Comparison of ENCODE assay signal across 8 cellular contexts in the genomic region with DNA sequence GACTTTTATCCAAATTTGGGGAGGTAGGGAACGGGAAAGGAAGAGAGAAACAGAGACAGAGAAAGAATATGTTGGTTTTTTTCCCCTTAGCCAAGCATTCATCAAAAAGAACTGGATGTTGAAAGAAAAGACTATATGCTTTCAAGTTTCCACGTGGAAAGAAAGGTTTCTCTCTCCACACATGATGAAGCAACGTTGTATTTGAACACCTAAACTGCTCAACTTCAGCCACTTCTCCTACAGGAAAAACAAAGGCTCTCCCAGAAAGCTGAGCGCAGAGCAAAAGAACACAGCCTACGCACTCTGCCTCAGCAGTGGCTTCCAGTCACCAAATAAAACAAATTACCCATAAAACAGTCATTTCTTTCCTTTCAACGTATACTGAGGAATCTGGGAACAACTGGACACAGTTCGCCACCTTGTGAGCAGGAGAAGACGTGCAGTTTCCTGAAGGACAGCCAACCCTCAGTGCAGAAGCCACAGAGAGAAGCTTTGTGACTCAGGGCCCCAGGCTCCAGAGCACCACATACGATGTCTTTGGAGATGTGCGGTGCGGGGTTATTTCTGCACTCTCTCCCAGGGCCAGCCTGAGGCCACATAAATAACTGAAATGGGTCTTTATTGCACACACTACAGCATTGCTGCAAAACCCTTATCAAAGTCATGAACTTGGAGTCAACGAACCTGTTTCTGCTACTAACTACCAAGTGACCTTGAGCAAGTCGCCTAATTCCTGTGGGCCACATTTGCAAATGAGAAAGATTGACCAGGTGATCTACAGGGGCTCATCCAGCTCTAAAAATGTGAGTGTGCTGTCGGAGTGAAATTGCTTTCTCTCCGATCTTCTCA. TPM values are rescaled to one million over a fixed set of nuclear protein-coding genes. Genes with fewer than 3 reads are reported as not detected.
A peak's percentile ranks its signal among the peaks of the same experiment; 100 is the strongest.
DNase-seq lines count a peak whose midpoint lies in the region; ATAC-seq, FAIRE-seq and TF ChIP-seq lines count a peak whose summit lies in the region.

No MANE protein-coding gene starts in this region.

- no peaks in the 10 kb centered on the region for H3K36me3 ChIP-seq in endothelial cell of umbilical vein (ENCODE audit: control insufficient read depth in 2 of 2, extremely low read depth in 1 of 2, insufficient read depth in 2 of 2, low read length in 2 of 2)

- CTCF ChIA-PET in endothelial cell of umbilical vein (lab: Charles Lee), result interaction anchor here (0.6 to 1.7 kb wide), 21 partner anchors 8 to 380 kb away, joined by 3 to 15 read pairs (median 4); no protein-coding TSS in a partner anchor

- no peaks in the 10 kb centered on the region for H3K79me2 ChIP-seq in endothelial cell of umbilical vein (ENCODE audit: control insufficient read depth, insufficient read depth, low read length)

- no TSS peak for BruUV-seq in endothelial cell of umbilical vein (replicated peaks; lab: Mats Ljungman, UMichigan)

- no peak overlapping the region for H3K27ac ChIP-seq in endothelial cell of umbilical vein (ENCODE audit: insufficient read depth, low read depth, low read length)

- no peak overlapping the region for H3K4me2 ChIP-seq in endothelial cell of umbilical vein (ENCODE audit: insufficient read depth, low read length)

- no peak overlapping the region for H3K9ac ChIP-seq in endothelial cell of umbilical vein (replicated peaks; ENCODE audit: extremely low read depth, insufficient read depth, low read length)

- intact Hi-C loops in endothelial cell of umbilical vein (cut with micrococcal nuclease), result loop anchor here (1.0 to 10.0 kb wide), 5 partner anchors 71 to 379 kb away; a partner anchor contains a TSS

- no peaks in the 10 kb centered on the region for H4K20me1 ChIP-seq in endothelial cell of umbilical vein (replicated peaks; ENCODE audit: control insufficient read depth, extremely low read depth, insufficient read depth, low read length)

- no peaks in the 10 kb centered on the region for H3K9me1 ChIP-seq in endothelial cell of umbilical vein (replicated peaks; ENCODE audit: control insufficient read depth, extremely low read depth, insufficient read depth, low read length)

- H3K4me1 ChIP-seq in endothelial cell of umbilical vein (ENCODE audit: control insufficient read depth, extremely low read depth, insufficient read depth, low read length), result no peaks in the 10 kb centered on the region

- dilution Hi-C loops in endothelial cell of umbilical vein (cut with MboI; ENCODE audit: extremely low pct_ligation_motif_present, low sequenced_read_pairs), result no loop called here

- no peak for TF ChIP-seq POLR2A in endothelial cell of umbilical vein (IDR thresholded peaks at IDR 0.05; ENCODE audit: low read depth, low read length)

- DNase-seq in activated CD8-positive, alpha-beta memory T cell treated with anti-CD3 and anti-CD28 coated beads, Interleukin-2, amount 50 U/mL, for 48 hours, result peak; percentile 65
- DNase-seq in activated CD8-positive, alpha-beta memory T cell treated with anti-CD3 and anti-CD28 coated beads, Interleukin-2, amount 50 U/mL, for 4 hours, result no peak
- peak; percentile 83 for DNase-seq in HT1080 (ENCODE audit: low read depth)
- DNase-seq in RKO (ENCODE audit: low spot score), result peak; percentile 95
- DNase-seq in endothelial cell of umbilical vein (ENCODE audit: low read depth, low spot score), result peak; percentile 45
- peak; percentile 11 for DNase-seq in pons (ENCODE audit: low spot score)
- DNase-seq in activated CD4-positive, CD25-positive, alpha-beta regulatory T cell (lab: John Stamatoyannopoulos, UW), result no peak

- H3K27me3 ChIP-seq in endothelial cell of umbilical vein (ENCODE audit: control insufficient read depth in 2 of 2, insufficient read depth in 2 of 2, low read length in 2 of 2), result no peaks in the 10 kb centered on the region

- peak; percentile 63 for ATAC-seq in GM21381 (IDR thresholded peaks at IDR 0.05; ENCODE audit: unreplicated experiment)

- H3K9me3 ChIP-seq in endothelial cell of umbilical vein (replicated peaks; ENCODE audit: control insufficient read depth, insufficient read depth, low read length), result no peaks in the 10 kb centered on the region

- FAIRE-seq in endothelial cell of umbilical vein (lab: Jason Lieb, UNC), result peak; percentile 67

- peak; percentile 46 to 51 for TF ChIP-seq CTCF in endothelial cell of umbilical vein (IDR thresholded peaks at IDR 0.05; ENCODE audit: extremely low read depth in 1 of 2, insufficient read depth in 1 of 2, low read depth in 1 of 2, low read length in 2 of 2)

- H3K4me3 ChIP-seq in endothelial cell of umbilical vein (replicated peaks in 1 of 3; ENCODE audit: insufficient read depth in 1 of 3, low read depth in 1 of 3, low read length in 3 of 3), result no peak overlapping the region

- POLR2A ChIA-PET in endothelial cell of umbilical vein (lab: Charles Lee), result no interaction called here

- H2AFZ ChIP-seq in endothelial cell of umbilical vein (ENCODE audit: low read depth, low read length), result no peak overlapping the region

TF ChIP-seq in endothelial cell of umbilical vein, 7 proteins besides CTCF, POLR2A, EP300 and RAD21:
- TF ChIP-seq, protein P1, sequence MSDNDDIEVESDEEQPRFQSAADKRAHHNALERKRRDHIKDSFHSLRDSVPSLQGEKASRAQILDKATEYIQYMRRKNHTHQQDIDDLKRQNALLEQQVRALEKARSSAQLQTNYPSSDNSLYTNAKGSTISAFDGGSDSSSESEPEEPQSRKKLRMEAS (IDR thresholded peaks at IDR 0.05; ENCODE audit: insufficient read depth, insufficient read length), result no peak
- TF ChIP-seq GATA2 (IDR thresholded peaks at IDR 0.05; ENCODE audit: insufficient read depth, insufficient read length, low read depth, low read length) (no peak), EZH2 (IDR thresholded peaks at IDR 0.05; ENCODE audit: borderline replicate concordance, low read depth, low read length, severe bottlenecking) (no peak), FOS (IDR thresholded peaks at IDR 0.05; ENCODE audit: borderline replicate concordance, insufficient read depth, low read length) (no peak), JUN (IDR thresholded peaks at IDR 0.05; ENCODE audit: borderline replicate concordance, insufficient read depth, insufficient read length, low read depth) (no peak), MYC (IDR thresholded peaks at IDR 0.05; ENCODE audit: low read depth, low read length) (no peak), POLR2AphosphoS5 (IDR thresholded peaks at IDR 0.05; ENCODE audit: insufficient read depth, low read depth, low read length) (no peak)

RNA-seq across cellular contexts. Expression of a gene that starts 10.1 kb away (rescaled TPM):
- not detected in 2 replicates for total RNA-seq in HT1080 (2014; rRNA removed; shearing (Covaris generic))
- not detected in 2 replicates for polyA plus RNA-seq in HT1080 (2015; cell fraction: cytosol; rRNA removed)
- polyA plus RNA-seq in HT1080 (2015; cell fraction: nucleus; rRNA removed), result not detected in 2 replicates
- total RNA-seq in endothelial cell of umbilical vein, result not detected in 2 replicates
- not detected in 2 replicates for polyA plus RNA-seq in endothelial cell of umbilical vein
- polyA plus RNA-seq in endothelial cell of umbilical vein (2011; cell fraction: cytosol; rRNA removed), result not detected in 2 replicates
- not detected in 2 replicates for polyA plus RNA-seq in endothelial cell of umbilical vein (2011; cell fraction: nucleus; rRNA removed)
- not detected in 2 replicates for polyA plus RNA-seq in endothelial cell of umbilical vein (2012)
- polyA minus RNA-seq in endothelial cell of umbilical vein, result not detected in 2 replicates
- not detected for polyA minus RNA-seq in endothelial cell of umbilical vein (2011; cell fraction: cytosol; rRNA and poly(A)+ RNA removed)
- not detected in 2 replicates for polyA minus RNA-seq in endothelial cell of umbilical vein (2011; cell fraction: nucleus; rRNA and poly(A)+ RNA removed)

RNA-seq across cellular contexts. Expression of a gene that starts 48.0 kb away (rescaled TPM):
- total RNA-seq in HT1080 (2014; rRNA removed; shearing (Covaris generic)), result not detected in 2 replicates
- polyA plus RNA-seq in HT1080 (2015; cell fraction: cytosol; rRNA removed), result not detected in 2 replicates
- not detected in 2 replicates for polyA plus RNA-seq in HT1080 (2015; cell fraction: nucleus; rRNA removed)
- not detected in 2 replicates for total RNA-seq in endothelial cell of umbilical vein
- not detected in 2 replicates for polyA plus RNA-seq in endothelial cell of umbilical vein
- not detected in 2 replicates for polyA plus RNA-seq in endothelial cell of umbilical vein (2011; cell fraction: cytosol; rRNA removed)
- not detected in 2 replicates for polyA plus RNA-seq in endothelial cell of umbilical vein (2011; cell fraction: nucleus; rRNA removed)
- polyA plus RNA-seq in endothelial cell of umbilical vein (2012), result not detected in 2 replicates
- polyA minus RNA-seq in endothelial cell of umbilical vein, result not detected in 2 replicates
- polyA minus RNA-seq in endothelial cell of umbilical vein (2011; cell fraction: cytosol; rRNA and poly(A)+ RNA removed), result not detected
- not detected in 2 replicates for polyA minus RNA-seq in endothelial cell of umbilical vein (2011; cell fraction: nucleus; rRNA and poly(A)+ RNA removed)

RNA-seq across cellular contexts. Expression of a gene that starts 50.3 kb away (rescaled TPM):
- 138 and 139 TPM in 2 replicates for total RNA-seq in HT1080 (2014; rRNA removed; shearing (Covaris generic))
- polyA plus RNA-seq in HT1080 (2015; cell fraction: cytosol; rRNA removed), result 87.5 and 90.1 TPM in 2 replicates
- 193 and 194 TPM in 2 replicates for polyA plus RNA-seq in HT1080 (2015; cell fraction: nucleus; rRNA removed)
- total RNA-seq in endothelial cell of umbilical vein, result 80.6 and 81.6 TPM in 2 replicates
- 50.3 and 57.2 TPM in 2 replicates for polyA plus RNA-seq in endothelial cell of umbilical vein
- polyA plus RNA-seq in endothelial cell of umbilical vein (2011; cell fraction: cytosol; rRNA removed), result 71.6 and 88.5 TPM in 2 replicates
- polyA plus RNA-seq in endothelial cell of umbilical vein (2011; cell fraction: nucleus; rRNA removed), result 107 and 153 TPM in 2 replicates
- 35.7 and 56.3 TPM in 2 replicates for polyA plus RNA-seq in endothelial cell of umbilical vein (2012)
- polyA minus RNA-seq in endothelial cell of umbilical vein, result 99.5 and 110 TPM in 2 replicates
- polyA minus RNA-seq in endothelial cell of umbilical vein (2011; cell fraction: cytosol; rRNA and poly(A)+ RNA removed), result 113 TPM
- 37.7 and 72.2 TPM in 2 replicates for polyA minus RNA-seq in endothelial cell of umbilical vein (2011; cell fraction: nucleus; rRNA and poly(A)+ RNA removed)

Comparison
In these comparisons a context has a peak if more than half of its experiments do, and no peak if none do; other contexts are left out.
1. DNase-seq: peak in activated CD8-positive, alpha-beta memory T cell treated with anti-CD3 and anti-CD28 coated beads, Interleukin-2, amount 50 U/mL, for 48 hours (single experiment), HT1080 (single experiment), RKO (single experiment), endothelial cell of umbilical vein (single experiment) and pons (single experiment); none in activated CD8-positive, alpha-beta memory T cell treated with anti-CD3 and anti-CD28 coated beads, Interleukin-2, amount 50 U/mL, for 4 hours (single experiment) and activated CD4-positive, CD25-positive, alpha-beta regulatory T cell (0 of 4).